Comparison of ENCODE assay signal across 1 cellular context in the genomic region with DNA sequence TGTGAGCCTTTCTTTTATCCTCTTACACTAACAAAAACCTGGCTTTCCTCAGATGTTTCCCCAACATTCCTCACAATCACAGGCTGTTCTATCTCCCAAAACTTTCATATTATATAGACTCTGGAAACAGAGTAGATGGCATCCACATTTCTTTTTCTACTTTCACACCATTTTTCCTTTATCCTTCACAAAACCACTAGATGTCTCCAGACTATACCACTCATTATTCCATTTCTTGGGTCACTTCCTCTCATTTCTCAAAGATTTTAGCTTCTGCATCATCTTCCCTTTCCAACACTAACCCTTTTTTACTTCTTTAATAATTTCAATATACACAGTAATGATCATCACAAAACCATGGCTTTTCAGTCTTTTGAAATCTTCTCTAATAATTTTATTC.
TF ChIP-seq lines count a peak whose summit lies in the region.

No MANE protein-coding gene starts in this region.

TF ChIP-seq in GM12878, 131 proteins besides CTCF, POLR2A, EP300 and RAD21:
- TF ChIP-seq, protein P1, sequence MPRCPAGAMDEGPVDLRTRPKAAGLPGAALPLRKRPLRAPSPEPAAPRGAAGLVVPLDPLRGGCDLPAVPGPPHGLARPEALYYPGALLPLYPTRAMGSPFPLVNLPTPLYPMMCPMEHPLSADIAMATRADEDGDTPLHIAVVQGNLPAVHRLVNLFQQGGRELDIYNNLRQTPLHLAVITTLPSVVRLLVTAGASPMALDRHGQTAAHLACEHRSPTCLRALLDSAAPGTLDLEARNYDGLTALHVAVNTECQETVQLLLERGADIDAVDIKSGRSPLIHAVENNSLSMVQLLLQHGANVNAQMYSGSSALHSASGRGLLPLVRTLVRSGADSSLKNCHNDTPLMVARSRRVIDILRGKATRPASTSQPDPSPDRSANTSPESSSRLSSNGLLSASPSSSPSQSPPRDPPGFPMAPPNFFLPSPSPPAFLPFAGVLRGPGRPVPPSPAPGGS (IDR thresholded peaks at IDR 0.05; ENCODE audit: borderline replicate concordance, insufficient read depth, low read depth, low read length, poor library complexity, severe bottlenecking), result no peak
TF ChIP-seq in GM12878: peak in this region for 0.
